Comparison of ENCODE assay signal across 14 cellular contexts in genomic region chr7:3009086-3009485, GRCh38. TPM values are rescaled to one million over a fixed set of nuclear protein-coding genes. Genes with fewer than 3 reads are reported as not detected.
A peak's percentile ranks its signal among the peaks of the same experiment; 100 is the strongest.
DNase-seq lines count a peak whose midpoint lies in the region; ATAC-seq and TF ChIP-seq lines count a peak whose summit lies in the region.
"Had no signal": no experiment of that assay in that cellular context is flagged by ENCODE, and none has a peak within 500 bp of the region (broad histone marks: within the 10 kb centered on the region; RNA-seq: fewer than 3 reads in every experiment).

No MANE protein-coding gene starts in this region.

- H3K9me2 ChIP-seq in GM23338 (ENCODE audit: insufficient read depth): no peaks in the 10 kb centered on the region

- H3K27me3 Mint-ChIP-seq in CD4-positive, alpha-beta T cell: no peaks in the 10 kb centered on the region
- H3K27me3 Mint-ChIP-seq in H9 (ENCODE audit: low read depth) (no peaks in the 10 kb centered on the region; the same call in 1 of the 2 replicates), immature natural killer cell (ENCODE audit: low read depth in 3 of 3) (peaks cover 0 to 2% (median 0%) of the 10 kb centered on the region in 3 donors), GM23338 (ENCODE audit: insufficient read depth, low read depth, poor library complexity) (peaks cover 4% of the 10 kb centered on the region)

- H3K18ac ChIP-seq in H9 (ENCODE audit: insufficient read length, low read depth, low read length) (no peak overlapping the region), trophoblast cell (ENCODE audit: low read length) (no peak overlapping the region)

- peaks cover 81% of the 10 kb centered on the region for H3K4me1 Mint-ChIP-seq in CD4-positive, alpha-beta T cell (ENCODE audit: low read depth)
- peaks cover 0 to 3% of the 10 kb centered on the region in 2 experiments; a peak in 1 of 4 replicates for H3K4me1 Mint-ChIP-seq in H9
- H3K4me1 Mint-ChIP-seq in immature natural killer cell: peaks cover 81 to 86% of the 10 kb centered on the region in 2 donors
- no peaks in the 10 kb centered on the region for H3K4me1 Mint-ChIP-seq in GM23338

- no peak overlapping the region for H3T11ph ChIP-seq in H9 (ENCODE audit: low read length)

- H3K79me2 ChIP-seq in H9 (ENCODE audit: insufficient read depth, low read length) (no peaks in the 10 kb centered on the region), trophoblast cell (ENCODE audit: control insufficient read depth, insufficient read depth, low read length, poor library complexity) (no peaks in the 10 kb centered on the region), GM23338 (replicated peaks; ENCODE audit: insufficient read depth) (peaks cover 5% of the 10 kb centered on the region; the same call in 1 of the 2 replicates)

- peaks cover 65% of the 10 kb centered on the region for H3K36me3 Mint-ChIP-seq in CD4-positive, alpha-beta T cell (ENCODE audit: low read depth)
- H3K36me3 Mint-ChIP-seq in H9 (ENCODE audit: insufficient read depth in 1 of 3, low read depth in 3 of 3): peaks cover 0 to 2% (median 0%) of the 10 kb centered on the region in 3 experiments; a peak in 4 of 7 replicates
- peaks cover 7 to 14% (median 11%) of the 10 kb centered on the region in 3 donors for H3K36me3 Mint-ChIP-seq in immature natural killer cell
- H3K36me3 Mint-ChIP-seq in GM23338 (ENCODE audit: low read depth): no peaks in the 10 kb centered on the region; the same call in 2 of the 3 replicates

- peaks cover 2% of the 10 kb centered on the region for H4K20me1 ChIP-seq in H9 (ENCODE audit: control insufficient read depth, insufficient read depth, insufficient read length)
- no peaks in the 10 kb centered on the region; the same call in 1 of the 2 replicates for H4K20me1 ChIP-seq in GM23338 (replicated peaks; ENCODE audit: insufficient read depth)
- H4K20me1 ChIP-seq: BLaER1 treated with 17β-estradiol and CSF1 and Interleukin-3, amounts not matched to agents 10 nM and 100 nM had no signal

- H3K9me3 ChIP-seq in CD4-positive, alpha-beta T cell (ENCODE audit: control insufficient read depth, low read length): no peaks in the 10 kb centered on the region
- H3K9me3 ChIP-seq in H9 (ENCODE audit: control insufficient read depth, low read depth, low read length): no peaks in the 10 kb centered on the region
- H3K9me3 ChIP-seq in trophoblast cell (ENCODE audit: insufficient read depth, low read depth, low read length): peaks cover 1% of the 10 kb centered on the region
- H3K9me3 ChIP-seq: Caco-2 had no signal

- H2AFZ ChIP-seq in H9 (ENCODE audit: low read length): no peak overlapping the region
- no peak overlapping the region for H2AFZ ChIP-seq in trophoblast cell (ENCODE audit: insufficient read depth, low read length, poor library complexity)
- no peak overlapping the region for H2AFZ ChIP-seq in GM23338

- no peak overlapping the region for H3K27ac ChIP-seq in CD4-positive, alpha-beta T cell (ENCODE audit: low read depth, low read length)
- H3K27ac ChIP-seq in H9 (ENCODE audit: insufficient read length, low read depth, low read length): no peak overlapping the region
- no peak overlapping the region for H3K27ac ChIP-seq in trophoblast cell (ENCODE audit: low read depth, low read length)
- H3K27ac ChIP-seq in GM23338 (ENCODE audit: low read depth): no peak overlapping the region
- H3K27ac ChIP-seq: BLaER1 treated with 17β-estradiol and CSF1 and Interleukin-3, amounts not matched to agents 10 nM and 100 nM had no signal

- H3K14ac ChIP-seq in H9 (ENCODE audit: insufficient read depth, low read length) (no peak overlapping the region), trophoblast cell (ENCODE audit: low read length) (no peak overlapping the region)

- no peak overlapping the region for H2AK5ac ChIP-seq in H9 (ENCODE audit: insufficient read length, low read length)
- no peak overlapping the region for H2AK5ac ChIP-seq in trophoblast cell (ENCODE audit: low read length)

- no peak overlapping the region for H3K4me3 Mint-ChIP-seq in CD4-positive, alpha-beta T cell
- H3K4me3 Mint-ChIP-seq in H9 (no peak overlapping the region), immature natural killer cell (peak overlapping the region in 4 of 5 donors; percentile 26 to 64 (median 52)), GM23338 (no peak overlapping the region)

- POLR2A ChIA-PET in CD4-positive, alpha-beta T cell (lab: Charles Lee): interaction anchor here (0.6 kb wide), 1 partner anchor 132 kb away, joined by 4 read pairs; no protein-coding TSS in a partner anchor

- H2BK120ac ChIP-seq in H9 (ENCODE audit: low read depth, low read length, poor library complexity, severe bottlenecking) (no peak overlapping the region), trophoblast cell (ENCODE audit: insufficient read depth, low read length, poor library complexity) (no peak overlapping the region)

- H2BK5ac ChIP-seq in H9 (ENCODE audit: insufficient read length, low read length) (no peak overlapping the region), trophoblast cell (ENCODE audit: low read depth, low read length, poor library complexity) (no peak overlapping the region)

- H3K4ac ChIP-seq in H9 (ENCODE audit: low read depth, low read length) (no peak overlapping the region), trophoblast cell (ENCODE audit: low read depth, low read length) (no peak overlapping the region)

- TF ChIP-seq CTCF in CD4-positive, alpha-beta T cell (IDR thresholded peaks at IDR 0.05): no peak
- no peak for TF ChIP-seq CTCF in H9 (conservative IDR thresholded peaks at IDR 0.05)
- TF ChIP-seq CTCF in GM23338 (conservative IDR thresholded peaks at IDR 0.05; ENCODE audit: low read depth in 2 of 2): no peak

- H3K36me3 ChIP-seq in trophoblast cell (ENCODE audit: control insufficient read depth in 1 of 2, insufficient read depth in 2 of 2, low read length in 2 of 2) (no peaks in the 10 kb centered on the region), GM23338 (ENCODE audit: insufficient read depth) (no peaks in the 10 kb centered on the region)

- no peak overlapping the region for H2BK12ac ChIP-seq in H9 (ENCODE audit: insufficient read length, low read depth, low read length)
- no peak overlapping the region for H2BK12ac ChIP-seq in trophoblast cell (ENCODE audit: low read length)

- H4K8ac ChIP-seq in H9 (replicated peaks; ENCODE audit: insufficient read length, low read depth, low read length): no peak overlapping the region
- H4K8ac ChIP-seq in trophoblast cell (ENCODE audit: low read depth, low read length): no peak overlapping the region

- peak overlapping the region; percentile 13 for H3K27ac Mint-ChIP-seq in CD4-positive, alpha-beta T cell
- H3K27ac Mint-ChIP-seq in H9 (no peak overlapping the region; a peak in 1 of 7 replicates), immature natural killer cell (peak overlapping the region; percentile 70 to 91 (median 83)), GM23338 (no peak overlapping the region)

- no peak overlapping the region for H4K91ac ChIP-seq in H9 (ENCODE audit: insufficient read length, low read depth, low read length)
- H4K91ac ChIP-seq in trophoblast cell (ENCODE audit: low read depth, low read length): no peak overlapping the region

- no peak overlapping the region for H3K56ac ChIP-seq in H9 (ENCODE audit: insufficient read length, low read depth, low read length)

- H3K4me1 ChIP-seq in H9 (ENCODE audit: insufficient read depth, low read length) (0 out of 2 replicates have a peak, but pooled peaks cover 2% of the 10 kb centered on the region), trophoblast cell (ENCODE audit: control insufficient read depth in 1 of 2, insufficient read depth in 2 of 2, low read length in 2 of 2) (no peaks in the 10 kb centered on the region), GM23338 (ENCODE audit: insufficient read depth) (no peaks in the 10 kb centered on the region)
- H3K4me1 ChIP-seq: Caco-2 had no signal

- H3K23me2 ChIP-seq in H9 (ENCODE audit: insufficient read length, low read depth, low read length, poor library complexity, severe bottlenecking): no peaks in the 10 kb centered on the region

- CTCF ChIA-PET in CD4-positive, alpha-beta T cell (lab: Charles Lee): no interaction called here

- H3K9me3 Mint-ChIP-seq in CD4-positive, alpha-beta T cell: peaks cover 2% of the 10 kb centered on the region
- 0 out of 5 replicates have a peak, but pooled peaks cover 0 to 2% of the 10 kb centered on the region in 2 experiments for H3K9me3 Mint-ChIP-seq in H9
- H3K9me3 Mint-ChIP-seq in immature natural killer cell: no peaks in the 10 kb centered on the region
- H3K9me3 Mint-ChIP-seq in GM23338: no peaks in the 10 kb centered on the region

- no peaks in the 10 kb centered on the region for H3F3A ChIP-seq in GM23338 (replicated peaks; ENCODE audit: low read depth)

- no peak overlapping the region for H3K4me3 ChIP-seq in trophoblast cell (ENCODE audit: low read depth, low read length)
- H3K4me3 ChIP-seq in GM23338: no peak overlapping the region
- H3K4me3 ChIP-seq: BLaER1 treated with 17β-estradiol and CSF1 and Interleukin-3, amounts not matched to agents 10 nM and 100 nM had no signal

- H3K23ac ChIP-seq in H9 (ENCODE audit: insufficient read length, low read depth, low read length) (no peak overlapping the region), trophoblast cell (ENCODE audit: low read length) (no peak overlapping the region)

- H3K4me2 ChIP-seq in H9 (ENCODE audit: insufficient read depth, insufficient read length, low read length) (no peak overlapping the region), trophoblast cell (ENCODE audit: low read length) (no peak overlapping the region), GM23338 (no peak overlapping the region)
- H3K4me2 ChIP-seq: BLaER1 treated with 17β-estradiol and CSF1 and Interleukin-3, amounts not matched to agents 10 nM and 100 nM had no signal

- no peak overlapping the region for H4K5ac ChIP-seq in H9 (ENCODE audit: insufficient read length, low read depth, low read length)

- intact Hi-C loops in CD4-positive, alpha-beta T cell (cut with DNase I, micrococcal nuclease): no loop called here

- H4K12ac ChIP-seq in trophoblast cell (ENCODE audit: low read depth, low read length): peak overlapping the region; percentile 40

- 0 out of 2 replicates have a peak overlapping the region, but pooled peaks have one; percentile 3 for H2BK15ac ChIP-seq in H9 (ENCODE audit: low read depth, low read length)

- no peak overlapping the region for H3K9ac ChIP-seq in H9 (ENCODE audit: extremely low read depth, insufficient read length, low read length)
- no peak overlapping the region for H3K9ac ChIP-seq in trophoblast cell (ENCODE audit: low read length)
- H3K9ac ChIP-seq: BLaER1 treated with 17β-estradiol and CSF1 and Interleukin-3, amounts not matched to agents 10 nM and 100 nM had no signal

- no peak for DNase-seq in CD4-positive, alpha-beta T cell
- no peak for DNase-seq in H9
- DNase-seq in immature natural killer cell: no peak
- DNase-seq in trophoblast cell: no peak
- DNase-seq in germinal center (ENCODE audit: low spot score): no peak
- no peak for DNase-seq in GM23338 (ENCODE audit: low spot score)
- DNase-seq: Caco-2, HCEC 1CT, NCI-H1930, NCI-H2171 treated with DMSO at 0.1 percent for 48 hours, NCI-H774 had no signal

- ATAC-seq in CD4-positive, alpha-beta T cell (ENCODE audit: poor library complexity): no peak
- ATAC-seq in GM21723 (IDR thresholded peaks at IDR 0.05; ENCODE audit: unreplicated experiment): no peak
- ATAC-seq in GM23338: no peak

- H3K79me1 ChIP-seq in H9 (ENCODE audit: insufficient read depth, low read depth, low read length, poor library complexity, severe bottlenecking) (no peaks in the 10 kb centered on the region), trophoblast cell (ENCODE audit: low read length) (no peaks in the 10 kb centered on the region)

- H3K27me3 ChIP-seq in CD4-positive, alpha-beta T cell (ENCODE audit: control insufficient read depth, insufficient read depth, low read length): no peaks in the 10 kb centered on the region
- no peaks in the 10 kb centered on the region for H3K27me3 ChIP-seq in H9 (ENCODE audit: insufficient read depth, low read length)
- H3K27me3 ChIP-seq in trophoblast cell (ENCODE audit: insufficient read depth, low read length): no peaks in the 10 kb centered on the region
- no peaks in the 10 kb centered on the region for H3K27me3 ChIP-seq in GM23338 (ENCODE audit: insufficient read depth)
- H3K27me3 ChIP-seq: BLaER1 treated with 17β-estradiol and CSF1 and Interleukin-3, amounts not matched to agents 10 nM and 100 nM had no signal

- WGBS in H9 (ENCODE audit: extremely low coverage, insufficient read length, low lambda C conversion rate): no CpG with 5 or more reads among the region's 12 CpGs
- WGBS in trophoblast cell (ENCODE audit: extremely low coverage, insufficient coverage, insufficient read length): no CpG with 5 or more reads among the region's 12 CpGs

- H2BK20ac ChIP-seq in H9 (ENCODE audit: low read depth, low read length, poor library complexity, severe bottlenecking): no peak overlapping the region

RNA-seq across cellular contexts. Expression of gene CARD11, which starts 34.6 kb away (rescaled TPM):
- total RNA-seq in CD4-positive, alpha-beta T cell: 100 to 1,000 TPM; 118 to 122 TPM
- 20.0 and 22.3 TPM in 2 replicates for total RNA-seq in H9 (2021)
- polyA plus RNA-seq in immature natural killer cell (10 to 100 TPM in 2 of 3 donors, 1 to 10 TPM in 1; 3.3 to 76.5 (median 18.7) TPM), GM23338 (2016; fragmentation: Nextera tagmentation; extraction: Ambion mirVana) (17.7 and 19.0 TPM in 2 replicates)
- 2.4 and 2.7 TPM in 2 replicates for polyA plus RNA-seq in trophoblast cell (2013)
- 29.0 and 32.9 TPM in 2 replicates for total RNA-seq in GM23338 (2014; rRNA removed; shearing (Covaris generic))
- total RNA-seq: LHCN-M2 had no signal

Comparison
In these comparisons a context has a peak if more than half of its experiments do, and no peak if none do; other contexts are left out.
1. H3K27ac Mint-ChIP-seq: peak in CD4-positive, alpha-beta T cell (single experiment) and immature natural killer cell (6 of 6); none in H9 (0 of 3) and GM23338 (single experiment).
2. H3K4me3 Mint-ChIP-seq: peak in immature natural killer cell (4 of 5); none in CD4-positive, alpha-beta T cell (single experiment), H9 (0 of 2) and GM23338 (single experiment).